ENCODE assay signal across 18 cellular contexts in the genomic region with DNA sequence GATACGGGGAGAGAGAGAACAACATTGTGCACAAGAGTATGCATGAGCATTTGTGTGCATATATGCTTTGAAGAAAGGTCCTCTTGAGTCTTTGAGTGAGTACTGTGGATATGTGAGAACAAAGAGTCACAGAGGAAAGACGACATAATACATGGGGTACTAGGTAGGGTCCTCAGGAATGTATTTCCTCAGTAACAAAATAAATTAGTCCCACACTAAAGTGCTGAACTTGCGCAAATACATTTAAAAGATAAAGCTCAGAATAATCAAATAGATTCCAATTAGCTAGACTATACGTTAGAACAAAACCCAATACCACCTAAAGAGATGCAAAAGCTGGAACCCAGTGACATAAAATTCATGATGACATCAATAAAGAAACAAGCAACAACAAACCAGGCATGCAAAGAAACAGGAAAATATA.
"Had no signal": no experiment of that assay in that cellular context is flagged by ENCODE, and none has a peak within 500 bp of the region (broad histone marks: within the 10 kb centered on the region; RNA-seq: fewer than 3 reads in every experiment).

No MANE protein-coding gene starts in this region.

- H3K4me3 Mint-ChIP-seq: activated CD4-positive, alpha-beta T cell treated with anti-CD3 and anti-CD28 coated beads, Interleukin-2, amount 10 ng/mL, durations not matched to agents 7 days and 5 days; activated T-helper 1 cell treated with anti-CD3 and anti-CD28 coated beads, Interleukin-12 subunit alpha, Interleukin-12 subunit beta, Interleukin-2, Interleukin-4 antibody, amounts not matched to agents 30 ng/mL and 10 ng/mL and 1 ng/mL, durations not matched to agents 14 hours and 24 hours and 36 hours; brain; immature natural killer cell; natural killer cell treated with Interleukin-12 subunit alpha and Interleukin-12 subunit beta and Interleukin-15 and Interleukin-18, amount 100 ng/mL, for 72 hours had no signal

- H3K9me3 Mint-ChIP-seq: activated CD4-positive, alpha-beta T cell treated with anti-CD3 and anti-CD28 coated beads, Interleukin-2, amount 10 ng/mL, durations not matched to agents 7 days and 5 days; activated T-helper 1 cell treated with anti-CD3 and anti-CD28 coated beads, Interleukin-12 subunit alpha, Interleukin-12 subunit beta, Interleukin-2, Interleukin-4 antibody, amounts not matched to agents 30 ng/mL and 10 ng/mL and 1 ng/mL, durations not matched to agents 14 hours and 24 hours and 36 hours; brain; immature natural killer cell; natural killer cell treated with Interleukin-12 subunit alpha and Interleukin-12 subunit beta and Interleukin-15 and Interleukin-18, amount 100 ng/mL, for 72 hours had no signal

- H3K27ac ChIP-seq: SJSA1, tibial nerve had no signal

- H3K9me3 ChIP-seq: SJSA1, tibial nerve had no signal

- DNase-seq: activated CD4-positive, alpha-beta T cell treated with anti-CD3 and anti-CD28 coated beads, Interleukin-2, amount 10 ng/mL, durations not matched to agents 7 days and 5 days; activated naive CD4-positive, alpha-beta T cell; central memory CD4-positive, alpha-beta T cell; dorsolateral prefrontal cortex; foreskin melanocyte; immature natural killer cell; kidney glomerular epithelial cell; left ventricle myocardium superior; occipital lobe; stimulated activated CD4-positive, alpha-beta T cell treated with anti-CD3 and anti-CD28 coated beads, Interleukin-12 subunit alpha, Interleukin-12 subunit beta, amount 100 ng/mL, for 4 hours; stimulated activated CD4-positive, alpha-beta T cell treated with anti-CD3 and anti-CD28 coated beads, Interleukin-1b, Interleukin-23, amount 100 ng/mL, for 48 hours; stimulated activated naive CD4-positive, alpha-beta T cell treated with Interleukin-2 at 50 U/mL for 16 hours; SW 1271 had no signal

- H3K4me3 ChIP-seq: dorsolateral prefrontal cortex, SJSA1, tibial nerve had no signal

- H3K27me3 Mint-ChIP-seq: activated CD4-positive, alpha-beta T cell treated with anti-CD3 and anti-CD28 coated beads, Interleukin-2, amount 10 ng/mL, durations not matched to agents 7 days and 5 days; brain; natural killer cell treated with Interleukin-12 subunit alpha and Interleukin-12 subunit beta and Interleukin-15 and Interleukin-18, amount 100 ng/mL, for 72 hours had no signal

- H3K27ac Mint-ChIP-seq: activated CD4-positive, alpha-beta T cell treated with anti-CD3 and anti-CD28 coated beads, Interleukin-2, amount 10 ng/mL, durations not matched to agents 7 days and 5 days; activated T-helper 1 cell treated with anti-CD3 and anti-CD28 coated beads, Interleukin-12 subunit alpha, Interleukin-12 subunit beta, Interleukin-2, Interleukin-4 antibody, amounts not matched to agents 30 ng/mL and 10 ng/mL and 1 ng/mL, durations not matched to agents 14 hours and 24 hours and 36 hours; brain; natural killer cell treated with Interleukin-12 subunit alpha and Interleukin-12 subunit beta and Interleukin-15 and Interleukin-18, amount 100 ng/mL, for 72 hours had no signal

- ATAC-seq: left ventricle myocardium superior; natural killer cell treated with Interleukin-12 subunit alpha and Interleukin-12 subunit beta and Interleukin-15 and Interleukin-18, amount 100 ng/mL, for 72 hours had no signal

- H3K4me1 ChIP-seq: SJSA1 had no signal

- H3K36me3 Mint-ChIP-seq: natural killer cell treated with Interleukin-12 subunit alpha and Interleukin-12 subunit beta and Interleukin-15 and Interleukin-18, amount 100 ng/mL, for 72 hours had no signal
